ENCODE assay signal across 27 cellular contexts in genomic region chr10:29925771-29926345, GRCh38.
A peak's percentile ranks its signal among the peaks of the same experiment; 100 is the strongest.
DNase-seq lines count a peak whose midpoint lies in the region; FAIRE-seq and TF ChIP-seq lines count a peak whose summit lies in the region.
"Had no signal": no experiment of that assay in that cellular context is flagged by ENCODE, and none has a peak within 500 bp of the region (broad histone marks: within the 10 kb centered on the region; RNA-seq: fewer than 3 reads in every experiment).

No MANE protein-coding gene starts in this region.

- 0 out of 2 replicates have a peak overlapping the region, but pooled peaks have one; percentile 27 for H2BK12ac ChIP-seq in H1 (ENCODE audit: low read depth, low read length)

- peaks cover 19% of the 10 kb centered on the region for H3K9me3 Mint-ChIP-seq in osteocyte (ENCODE audit: unreplicated experiment)

- no peak for TF ChIP-seq RAD21 in H1 (IDR thresholded peaks at IDR 0.05 in 1 of 2, conservative IDR thresholded peaks at IDR 0.05 in 1 of 2; ENCODE audit: low read depth in 2 of 2, low read length in 2 of 2)

- no peak overlapping the region for H3K4me2 ChIP-seq in H1 (ENCODE audit: insufficient read depth in 1 of 2, low read depth in 2 of 2, low read length in 2 of 2)
- no peak overlapping the region for H3K4me2 ChIP-seq in smooth muscle cell

- H3K79me1 ChIP-seq in H1 (ENCODE audit: low read depth, low read length): no peaks in the 10 kb centered on the region

- H2AFZ ChIP-seq in H1 (ENCODE audit: low read length) (no peak overlapping the region), smooth muscle cell (ENCODE audit: low read depth) (no peak overlapping the region)

- H3K4me3 ChIP-seq in H1 (ENCODE audit: extremely low read depth in 1 of 4, insufficient read depth in 2 of 4, low read depth in 3 of 4, low read length in 4 of 4) (no peak overlapping the region), smooth muscle cell (no peak overlapping the region)
- H3K4me3 ChIP-seq: breast epithelium, colonic mucosa, heart left ventricle, lung, prostate gland, sigmoid colon had no signal

- H3K23me2 ChIP-seq in H1 (ENCODE audit: low read depth, low read length): peaks cover 2% of the 10 kb centered on the region; the same call in 1 of the 2 replicates

- H3K27ac Mint-ChIP-seq in osteocyte (ENCODE audit: unreplicated experiment): peak overlapping the region; percentile 78
- H3K27ac Mint-ChIP-seq: activated CD4-positive, alpha-beta T cell treated with anti-CD3 and anti-CD28 coated beads, Interleukin-2, amount 10 ng/mL, durations not matched to agents 24 days and 14 days; CD4-positive, CD25-positive, alpha-beta regulatory T cell; effector memory CD8-positive, alpha-beta T cell; stimulated activated naive B cell treated with anti-CD40 and anti-IgM and Interleukin-4, amounts not matched to agents 10 μg/mL and 1 μg/mL and 100 μg/mL, for 72 hours; T-helper 2 cell treated with Interferon-gamma antibody and Interleukin-4, amounts not matched to agents 5 μg/mL and 100 μg/mL, for 36 hours had no signal

- peaks cover 7% of the 10 kb centered on the region for H3K36me3 Mint-ChIP-seq in osteocyte (ENCODE audit: unreplicated experiment)
- H3K36me3 Mint-ChIP-seq: CD4-positive, CD25-positive, alpha-beta regulatory T cell had no signal

- H3K18ac ChIP-seq in H1 (ENCODE audit: extremely low read depth, low read length): 0 out of 2 replicates have a peak overlapping the region, but pooled peaks have one; percentile 65

- no peaks in the 10 kb centered on the region for H3F3A ChIP-seq in smooth muscle cell (ENCODE audit: low read depth)

- TF ChIP-seq EP300 in H1 (IDR thresholded peaks at IDR 0.05; ENCODE audit: borderline replicate concordance in 1 of 2, low read depth in 2 of 2, low read length in 2 of 2): no peak

- H2BK20ac ChIP-seq in H1 (ENCODE audit: low read length): peak overlapping the region; percentile 40; the same call in 1 of the 2 replicates

- no peak overlapping the region for H2BK5ac ChIP-seq in H1 (ENCODE audit: low read depth, low read length)

- no peak overlapping the region for H3K4me3 Mint-ChIP-seq in osteocyte (ENCODE audit: unreplicated experiment)
- H3K4me3 Mint-ChIP-seq: activated CD4-positive, alpha-beta T cell treated with anti-CD3 and anti-CD28 coated beads, Interleukin-2, amount 10 ng/mL, durations not matched to agents 24 days and 14 days; CD4-positive, CD25-positive, alpha-beta regulatory T cell; effector memory CD8-positive, alpha-beta T cell; stimulated activated naive B cell treated with anti-CD40 and anti-IgM and Interleukin-4, amounts not matched to agents 10 μg/mL and 1 μg/mL and 100 μg/mL, for 72 hours; T-helper 2 cell treated with Interferon-gamma antibody and Interleukin-4, amounts not matched to agents 5 μg/mL and 100 μg/mL, for 36 hours had no signal

- H3K4me1 Mint-ChIP-seq in osteocyte (ENCODE audit: unreplicated experiment): peaks cover 42% of the 10 kb centered on the region

- H2BK15ac ChIP-seq in H1 (ENCODE audit: low read length): no peak overlapping the region; the same call in 1 of the 2 replicates

- H3K36me3 ChIP-seq in H1 (ENCODE audit: control insufficient read depth in 2 of 4, insufficient read depth in 4 of 4, low read length in 3 of 4): no peaks in the 10 kb centered on the region
- H3K36me3 ChIP-seq in smooth muscle cell (ENCODE audit: low read depth): no peaks in the 10 kb centered on the region
- H3K36me3 ChIP-seq: breast epithelium, colonic mucosa, heart left ventricle, neutrophil, prostate gland, sigmoid colon had no signal

- H2BK120ac ChIP-seq in H1 (replicated peaks; ENCODE audit: low read depth, low read length): no peak overlapping the region

- H4K20me1 ChIP-seq in H1 (replicated peaks in 1 of 2; ENCODE audit: control insufficient read depth in 1 of 2, insufficient read depth in 2 of 2, low read length in 2 of 2) (no peaks in the 10 kb centered on the region), smooth muscle cell (ENCODE audit: low read depth) (no peaks in the 10 kb centered on the region)

- FAIRE-seq in H1 (lab: Jason Lieb, UNC): no peak
- FAIRE-seq: D721Med, GM12892 had no signal

- no peak overlapping the region for H4K5ac ChIP-seq in H1 (ENCODE audit: insufficient read length, low read depth, low read length)

- H3K27me3 ChIP-seq in H1 (replicated peaks in 1 of 4; ENCODE audit: control insufficient read depth in 3 of 4, extremely low read depth in 1 of 4, insufficient read depth in 3 of 4, low read length in 3 of 4): no peaks in the 10 kb centered on the region
- no peaks in the 10 kb centered on the region for H3K27me3 ChIP-seq in smooth muscle cell (ENCODE audit: low read depth)
- H3K27me3 ChIP-seq: breast epithelium, colonic mucosa, heart left ventricle, sigmoid colon had no signal

- H3K27me3 Mint-ChIP-seq in osteocyte (ENCODE audit: unreplicated experiment): no peaks in the 10 kb centered on the region
- H3K27me3 Mint-ChIP-seq: stimulated activated naive B cell treated with anti-CD40 and anti-IgM and Interleukin-4, amounts not matched to agents 10 μg/mL and 1 μg/mL and 100 μg/mL, for 72 hours had no signal

- H3K4ac ChIP-seq in H1 (replicated peaks; ENCODE audit: insufficient read length, low read depth, low read length): no peak overlapping the region

- H3K4me1 ChIP-seq in H1 (replicated peaks in 1 of 4; ENCODE audit: control insufficient read depth in 3 of 4, insufficient read depth in 4 of 4, low read length in 3 of 4): peaks cover 0 to 4% (median under 1%) of the 10 kb centered on the region in 4 experiments; a peak in 2 of 7 replicates
- H3K4me1 ChIP-seq in smooth muscle cell (ENCODE audit: low read depth): peaks cover 4% of the 10 kb centered on the region
- H3K4me1 ChIP-seq: breast epithelium, colonic mucosa, prostate gland had no signal

- H4K91ac ChIP-seq in H1 (replicated peaks; ENCODE audit: insufficient read length, low read length): no peak overlapping the region

- H3K56ac ChIP-seq in H1 (replicated peaks; ENCODE audit: insufficient read length, low read depth, low read length): no peak overlapping the region

- H4K8ac ChIP-seq in H1 (ENCODE audit: extremely low read depth, insufficient read depth, low read length): no peak overlapping the region

- TF ChIP-seq CTCF in H1 (IDR thresholded peaks at IDR 0.05; ENCODE audit: control extremely low read depth in 1 of 3, insufficient read depth in 1 of 3, low read depth in 1 of 3, low read length in 3 of 3) (no peak), osteocyte (IDR thresholded peaks at IDR 0.05) (no peak), smooth muscle cell (IDR thresholded peaks at IDR 0.05; ENCODE audit: borderline replicate concordance, insufficient read depth, poor library complexity, severe bottlenecking) (no peak)

- no peak overlapping the region for H3K14ac ChIP-seq in H1 (ENCODE audit: insufficient read length)

- no peak overlapping the region for H3K9ac ChIP-seq in H1 (replicated peaks in 1 of 4; ENCODE audit: extremely low read depth in 1 of 4, low read depth in 3 of 4, low read length in 3 of 4)
- H3K9ac ChIP-seq in smooth muscle cell (ENCODE audit: low read depth): no peak overlapping the region

- POLR2A ChIA-PET in H1 (lab: Charles Lee; ENCODE audit: partially characterized antibody): no interaction called here

- no peak overlapping the region for H3K27ac ChIP-seq in H1 (ENCODE audit: low read depth, low read length)
- no peak overlapping the region for H3K27ac ChIP-seq in smooth muscle cell (ENCODE audit: low read depth)
- H3K27ac ChIP-seq: colonic mucosa, heart left ventricle, neutrophil, prostate gland, sigmoid colon, VCaP had no signal

- no peak for TF ChIP-seq POLR2A in H1 (IDR thresholded peaks at IDR 0.05; ENCODE audit: control extremely low read depth in 1 of 2, low read depth in 2 of 2, low read length in 2 of 2)

- no peaks in the 10 kb centered on the region for H3K9me3 ChIP-seq in H1 (ENCODE audit: insufficient read depth in 2 of 2, low read depth in 1 of 2, low read length in 1 of 2)
- H3K9me3 ChIP-seq in smooth muscle cell (replicated peaks; ENCODE audit: low read depth): no peaks in the 10 kb centered on the region
- H3K9me3 ChIP-seq: breast epithelium, colonic mucosa, prostate gland, sigmoid colon had no signal

- DNase-seq in GDM1 (lab: John Stamatoyannopoulos, UW): peak; percentile 10
- peak; percentile 15 for DNase-seq in LHCN-M2 (ENCODE audit: low read depth)
- no peak for DNase-seq in H1 (ENCODE audit: low read depth in 1 of 2, low spot score in 2 of 2)
- no peak for DNase-seq in osteocyte (ENCODE audit: extremely low spot score, unreplicated experiment)
- DNase-seq in inferior parietal cortex (ENCODE audit: extremely low spot score): no peak
- no peak for DNase-seq in smooth muscle cell (lab: John Stamatoyannopoulos, UW; ENCODE audit: unreplicated experiment)
- no peak for DNase-seq in NCI-H2196 treated with DMSO at 0.1 percent for 48 hours (lab: John Stamatoyannopoulos, UW; ENCODE audit: unreplicated experiment)
- DNase-seq: activated CD4-positive, alpha-beta T cell treated with anti-CD3 and anti-CD28 coated beads, Interleukin-2, amount 10 ng/mL, durations not matched to agents 24 days and 14 days; activated T-cell treated with anti-CD3 and anti-CD28 coated beads, Interleukin-2, amount 50 U/mL, for 48 hours; CD4-positive, CD25-positive, alpha-beta regulatory T cell; colonic mucosa; effector memory CD8-positive, alpha-beta T cell; heart left ventricle; NCI-H1417 treated with DMSO at 0.1 percent for 48 hours; NCI-H2081 treated with DMSO at 0.1 percent for 48 hours; NCI-H446; sigmoid colon; stimulated activated CD4-positive, alpha-beta T cell treated with anti-CD3 and anti-CD28 coated beads, Interleukin-15, amount 100 ng/mL, for 24 hours; stimulated activated naive B cell treated with anti-CD40 and anti-IgM and Interleukin-4, amounts not matched to agents 10 μg/mL and 1 μg/mL and 100 μg/mL, for 72 hours had no signal

- H3K79me2 ChIP-seq in H1 (ENCODE audit: control insufficient read depth in 1 of 2, insufficient read depth in 2 of 2, low read length in 2 of 2): no peaks in the 10 kb centered on the region
- no peaks in the 10 kb centered on the region for H3K79me2 ChIP-seq in smooth muscle cell (ENCODE audit: low read depth)

- 70% methylated on average over 6 of the region's 6 CpGs; no CpG with 5 or more reads in 1 of the 2 experiments for WGBS in H1 (ENCODE audit: extremely low coverage in 1 of 2, insufficient coverage in 1 of 2, insufficient read length in 1 of 2, insufficient replicate concordance in 2 of 2, low coverage in 1 of 2, low lambda C conversion rate in 2 of 2, missing lambda C conversion rate in 1 of 2), 2 experiments
- WGBS in smooth muscle cell (ENCODE audit: low lambda C conversion rate): 71% methylated on average over 6 of the region's 6 CpGs

- CTCF ChIA-PET in H1 (lab: Charles Lee; ENCODE audit: partially characterized antibody): interaction anchor here (0.6 to 1.0 kb wide), 2 partner anchors 19 to 293 kb away, joined by 3 to 4 read pairs; no protein-coding TSS in a partner anchor

- H3K23ac ChIP-seq in H1 (ENCODE audit: insufficient read length): no peak overlapping the region

- no peak overlapping the region for H2AK5ac ChIP-seq in H1 (ENCODE audit: low read depth, low read length)

TF ChIP-seq in H1, 55 proteins besides CTCF, POLR2A, EP300 and RAD21 (continues in another document):
- no peak for TF ChIP-seq TEAD4 (IDR thresholded peaks at IDR 0.05; ENCODE audit: low read depth, low read length)
- no peak for TF ChIP-seq CBX5 (IDR thresholded peaks at IDR 0.05; ENCODE audit: low read depth, low read length)
- no peak for TF ChIP-seq RXRA (IDR thresholded peaks at IDR 0.05; ENCODE audit: insufficient read depth, low read depth, low read length)
- no peak for TF ChIP-seq KDM4A (IDR thresholded peaks at IDR 0.05; ENCODE audit: low read depth, low read length, severe bottlenecking)

Comparison
In these comparisons a context has a peak if more than half of its experiments do, and no peak if none do; other contexts are left out.
1. DNase-seq: peak in GDM1 (single experiment) and LHCN-M2 (single experiment); none in H1 (0 of 2), osteocyte (single experiment), inferior parietal cortex (single experiment), smooth muscle cell (single experiment) and NCI-H2196 treated with DMSO at 0.1 percent for 48 hours (single experiment).